ENCODE assay signal across 8 cellular contexts in the genomic region with DNA sequence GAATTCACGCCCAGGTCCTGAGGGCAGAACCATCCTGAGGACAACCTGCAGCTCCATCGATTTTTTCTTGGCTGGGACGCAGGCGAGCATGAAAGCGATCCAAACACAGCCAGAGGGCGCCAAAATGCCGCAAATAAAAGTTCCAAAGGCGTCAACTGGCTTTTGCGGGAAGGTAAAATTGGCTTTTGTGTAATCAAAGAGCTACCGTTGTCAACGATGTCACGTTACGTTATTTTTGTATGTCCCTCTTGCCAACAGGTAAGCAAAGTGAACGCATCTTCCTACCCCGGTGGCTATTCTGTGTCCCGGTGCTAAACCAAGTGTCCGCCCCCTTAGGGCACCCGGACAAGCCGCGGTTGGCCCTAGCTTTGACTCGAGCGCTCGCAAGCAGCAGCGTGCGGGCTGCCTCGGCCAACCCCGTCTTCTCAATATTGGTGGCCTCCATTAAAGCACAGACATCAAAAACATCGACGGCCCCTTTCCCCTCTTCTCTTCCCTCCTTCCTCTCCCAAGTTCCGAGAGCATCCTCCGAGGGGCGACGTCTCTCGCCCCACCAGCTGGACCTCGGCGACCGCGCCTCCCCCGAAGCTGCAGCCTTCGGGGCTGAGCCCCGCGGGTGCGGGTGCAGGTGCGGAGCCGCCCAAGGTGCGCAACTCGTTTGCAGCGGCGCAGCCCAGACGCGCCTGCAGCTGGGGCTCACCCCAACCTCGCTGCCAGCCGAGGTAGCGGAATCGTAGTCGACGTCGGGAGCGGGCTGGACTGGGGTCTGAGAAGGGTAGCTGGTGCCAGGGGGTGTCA. TPM values are rescaled to one million over a fixed set of nuclear protein-coding genes. Genes with fewer than 3 reads are reported as not detected.
DNase-seq lines count a peak whose midpoint lies in the region; ATAC-seq and TF ChIP-seq lines count a peak whose summit lies in the region.

No MANE protein-coding gene starts in this region.

- 1 to 3% methylated on average over 24 to 59 of the region's 59 CpGs for WGBS in endodermal cell (ENCODE audit: insufficient coverage in 1 of 2, insufficient read length in 1 of 2), 2 experiments

- peak in 1 of 2 donors; percentile 24 for ATAC-seq in CD4-positive, CD25-positive, alpha-beta regulatory T cell (ENCODE audit: low read depth in 2 of 2)
- ATAC-seq in GM19351 (IDR thresholded peaks at IDR 0.05; ENCODE audit: unreplicated experiment), result peak; percentile 34
- peak; percentile 43 for ATAC-seq in HG03432 (IDR thresholded peaks at IDR 0.05; ENCODE audit: unreplicated experiment)
- ATAC-seq in activated CD4-positive, CD25-positive, alpha-beta regulatory T cell treated with anti-CD3 and anti-CD28 coated beads, Interleukin-2, amount 50 U/mL, for 24 hours, result peak; percentile 33 to 34
- ATAC-seq in lower lobe of right lung, result peak; percentile 70 to 76

- TF ChIP-seq CTCF in endodermal cell (conservative IDR thresholded peaks at IDR 0.05) (peak; percentile 92), lower lobe of right lung (IDR thresholded peaks at IDR 0.05) (peak; percentile 78)

- no peak overlapping the region for H3K27ac ChIP-seq in CD4-positive, CD25-positive, alpha-beta regulatory T cell (ENCODE audit: insufficient read depth, low read length, poor library complexity, severe bottlenecking)
- peak overlapping the region; percentile 77 for H3K27ac ChIP-seq in endodermal cell (ENCODE audit: low read depth, low read length)
- H3K27ac ChIP-seq in lower lobe of right lung, result peak overlapping the region; percentile 32

- no peaks in the 10 kb centered on the region for H3K9me3 ChIP-seq in CD4-positive, CD25-positive, alpha-beta regulatory T cell (ENCODE audit: control insufficient read depth in 2 of 2, low read length in 2 of 2)
- H3K9me3 ChIP-seq in endodermal cell (ENCODE audit: control insufficient read depth, low read length), result no peaks in the 10 kb centered on the region
- H3K9me3 ChIP-seq in lower lobe of right lung, result no peaks in the 10 kb centered on the region

- peaks cover 0 to 22% (median 1%) of the 10 kb centered on the region in 4 donors for H3K4me1 Mint-ChIP-seq in CD4-positive, CD25-positive, alpha-beta regulatory T cell
- peaks cover 31% of the 10 kb centered on the region for H3K4me1 Mint-ChIP-seq in endodermal cell

- peaks cover 8% of the 10 kb centered on the region for H3K4me1 ChIP-seq in CD4-positive, CD25-positive, alpha-beta regulatory T cell (ENCODE audit: control insufficient read depth, insufficient read depth, low read length, poor library complexity, severe bottlenecking)
- H3K4me1 ChIP-seq in endodermal cell (ENCODE audit: control insufficient read depth, insufficient read depth, low read length), result peaks cover 11% of the 10 kb centered on the region
- peaks cover 16% of the 10 kb centered on the region for H3K4me1 ChIP-seq in lower lobe of right lung

- peak overlapping the region; percentile 28 for H3K9ac ChIP-seq in endodermal cell (ENCODE audit: extremely low read depth, low read length, poor library complexity, severe bottlenecking)

- peaks cover 0 to 4% (median 0%) of the 10 kb centered on the region in 7 donors for H3K9me3 Mint-ChIP-seq in CD4-positive, CD25-positive, alpha-beta regulatory T cell
- peaks cover 2% of the 10 kb centered on the region for H3K9me3 Mint-ChIP-seq in endodermal cell

- H3K27ac Mint-ChIP-seq in CD4-positive, CD25-positive, alpha-beta regulatory T cell, result no peak overlapping the region
- H3K27ac Mint-ChIP-seq in endodermal cell, result peak overlapping the region; percentile 77

- no peaks in the 10 kb centered on the region for H3K36me3 ChIP-seq in CD4-positive, CD25-positive, alpha-beta regulatory T cell (ENCODE audit: control insufficient read depth, insufficient read depth, low read length)
- H3K36me3 ChIP-seq in endodermal cell (ENCODE audit: control insufficient read depth, insufficient read depth, low read length) (peaks cover 13% of the 10 kb centered on the region), lower lobe of right lung (no peaks in the 10 kb centered on the region)

- no peaks in the 10 kb centered on the region for H3K36me3 Mint-ChIP-seq in CD4-positive, CD25-positive, alpha-beta regulatory T cell
- H3K36me3 Mint-ChIP-seq in endodermal cell (ENCODE audit: low read depth), result no peaks in the 10 kb centered on the region

- peak overlapping the region in 3 of 4 donors; percentile 45 to 84 (median 73) for H3K4me3 Mint-ChIP-seq in CD4-positive, CD25-positive, alpha-beta regulatory T cell
- H3K4me3 Mint-ChIP-seq in endodermal cell, result peak overlapping the region; percentile 90

- peaks cover 12% of the 10 kb centered on the region for H3K27me3 ChIP-seq in CD4-positive, CD25-positive, alpha-beta regulatory T cell (ENCODE audit: control insufficient read depth, insufficient read depth, low read length)
- H3K27me3 ChIP-seq in endodermal cell (ENCODE audit: control insufficient read depth, insufficient read depth, low read length, poor library complexity, severe bottlenecking), result no peaks in the 10 kb centered on the region
- peaks cover 16% of the 10 kb centered on the region for H3K27me3 ChIP-seq in lower lobe of right lung (ENCODE audit: low read depth)

- intact Hi-C loops in lower lobe of right lung (cut with DNase I), result loop anchor here (10.0 kb wide), 1 partner anchor 1088 kb away; no protein-coding TSS in a partner anchor

- peak; percentile 2 to 57 (median 49) for DNase-seq in CD4-positive, CD25-positive, alpha-beta regulatory T cell
- DNase-seq in NCI-H226 (peak; percentile 71), endodermal cell (peak; percentile 94), lower lobe of right lung (peak; percentile 80)
- DNase-seq in stimulated activated CD8-positive, alpha-beta memory T cell treated with anti-CD3 and anti-CD28 coated beads, Interleukin-4, amount 100 ng/mL, for 48 hours, result peak; percentile 69

- H3K4me3 ChIP-seq in CD4-positive, CD25-positive, alpha-beta regulatory T cell (ENCODE audit: low read depth, low read length), result no peak overlapping the region
- H3K4me3 ChIP-seq in endodermal cell (ENCODE audit: low read length) (peak overlapping the region; percentile 79), lower lobe of right lung (peak overlapping the region; percentile 45)

- peaks cover 27% of the 10 kb centered on the region for H3K27me3 Mint-ChIP-seq in CD4-positive, CD25-positive, alpha-beta regulatory T cell
- H3K27me3 Mint-ChIP-seq in endodermal cell (ENCODE audit: insufficient read depth), result peaks cover 7% of the 10 kb centered on the region

RNA-seq across cellular contexts. Expression of gene BASP1, which starts 1.1 kb away (rescaled TPM):
- total RNA-seq in CD4-positive, CD25-positive, alpha-beta regulatory T cell, result 1.6 TPM
- 1 to 10 TPM in 3 of 4 donors, under 1 TPM in 1; 0.51 to 2.8 (median 1.8) TPM for polyA plus RNA-seq in CD4-positive, CD25-positive, alpha-beta regulatory T cell
- total RNA-seq in endodermal cell, result 10 to 100 TPM; 60.3 to 63.0 TPM
- 230 TPM for polyA plus RNA-seq in endodermal cell (2013, experiment 1 of 2)
- 203 TPM for polyA plus RNA-seq in endodermal cell (2013, experiment 2 of 2)
- 25.8 TPM for total RNA-seq in lower lobe of right lung

Comparison
In these comparisons a context has a peak if more than half of its experiments do, and no peak if none do; other contexts are left out.
1. RNA of gene BASP1, which starts 1.1 kb away (total RNA-seq): 60.3 to 63.0 TPM in endodermal cell and 25.8 TPM in lower lobe of right lung (single experiment); 1.6 TPM in CD4-positive, CD25-positive, alpha-beta regulatory T cell (single experiment); every median in the first group is over 10 times any median in the second.
2. Peak in every context shown above with its lines, with median percentiles within 50 percentile points of each other: DNase-seq.